Comparison of ENCODE assay signal across 8 cellular contexts in the genomic region with DNA sequence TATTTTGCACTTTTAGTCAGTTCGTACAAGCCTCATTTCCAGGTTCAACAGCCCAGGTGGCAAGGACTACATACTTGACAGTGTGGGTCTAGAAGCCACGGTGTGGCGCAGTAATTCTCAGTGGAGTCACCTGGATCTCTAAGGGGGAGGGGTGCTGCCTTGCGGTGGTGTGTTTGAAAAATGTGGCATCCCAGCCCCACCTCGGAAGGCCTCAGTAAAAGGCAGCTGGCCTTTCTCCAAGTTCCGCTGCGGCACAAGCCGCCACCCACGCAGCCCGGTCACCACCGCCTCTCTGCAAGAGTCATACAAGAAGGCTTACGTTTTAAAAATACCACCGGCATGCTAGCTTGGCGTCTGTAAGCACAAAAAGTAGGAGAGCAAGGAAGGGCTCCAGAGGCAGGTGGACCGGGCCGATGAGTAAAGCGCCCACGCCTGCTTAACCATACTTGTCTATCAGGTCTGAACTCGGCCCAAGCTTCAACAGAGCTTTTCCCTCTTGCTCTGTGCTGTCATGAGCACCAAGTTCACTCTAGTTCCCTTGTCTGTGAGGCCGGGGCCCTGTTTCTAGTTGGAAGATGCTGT. TPM values are rescaled to one million over a fixed set of nuclear protein-coding genes. Genes with fewer than 3 reads are reported as not detected.
DNase-seq lines count a peak whose midpoint lies in the region; ATAC-seq and TF ChIP-seq lines count a peak whose summit lies in the region.

No MANE protein-coding gene starts in this region.

- in situ Hi-C loops in G401 (cut with HindIII; ENCODE audit: low sequenced_read_pairs), result no loop called here

- H3K9me3 Mint-ChIP-seq in GM23338 (no peaks in the 10 kb centered on the region), activated B cell treated with CpG ODN at 0.5 μM for 24 hours (no peaks in the 10 kb centered on the region)

- TF ChIP-seq CTCF in GM23338 (conservative IDR thresholded peaks at IDR 0.05; ENCODE audit: low read depth in 2 of 2) (0 out of 4 replicates have a peak, but pooled peaks of 1 of the 2 experiments have one; percentile 12), activated B cell treated with CpG ODN at 0.5 μM for 24 hours (IDR thresholded peaks at IDR 0.05) (no peak), cardiac fibroblast (IDR thresholded peaks at IDR 0.05; ENCODE audit: low read depth, low read length) (no peak)

- no peaks in the 10 kb centered on the region for H3K27me3 ChIP-seq in GM23338 (ENCODE audit: insufficient read depth)

- peaks cover 30% of the 10 kb centered on the region for H4K20me1 ChIP-seq in GM23338 (replicated peaks; ENCODE audit: insufficient read depth)

- H3K27me3 Mint-ChIP-seq in GM23338 (ENCODE audit: insufficient read depth, low read depth, poor library complexity) (peaks cover 2% of the 10 kb centered on the region), activated B cell treated with CpG ODN at 0.5 μM for 24 hours (peaks cover 5% of the 10 kb centered on the region)

- 0 out of 2 replicates have a peak, but pooled peaks cover 4% of the 10 kb centered on the region for H3K9me2 ChIP-seq in GM23338 (ENCODE audit: insufficient read depth)

- peak overlapping the region; percentile 16; the same call in 1 of the 2 replicates for H3K27ac ChIP-seq in GM23338 (ENCODE audit: low read depth)

- peak; percentile 70 for ATAC-seq in GM23338
- ATAC-seq in activated B cell treated with CpG ODN at 0.5 μM for 24 hours (ENCODE audit: low read depth), result peak; percentile 78

- DNase-seq in G401 (ENCODE audit: low spot score) (peak; percentile 80), GM23338 (ENCODE audit: low spot score) (peak; percentile 38), LHCN-M2 (ENCODE audit: low read depth) (peak; percentile 80), activated B cell treated with CpG ODN at 0.5 μM for 24 hours (peak; percentile 40), cardiac fibroblast (ENCODE audit: low read depth in 2 of 2) (peak; percentile 86 to 90), medulla oblongata (ENCODE audit: extremely low spot score) (peak; percentile 46), midbrain (lab: John Stamatoyannopoulos, UW) (no peak)
- DNase-seq in stimulated activated CD8-positive, alpha-beta memory T cell treated with anti-CD3 and anti-CD28 coated beads, Interleukin-2, amount 100 ng/mL, for 48 hours (ENCODE audit: low read depth in 2 of 2), result peak; percentile 86 to 88

- no peaks in the 10 kb centered on the region for H3K36me3 Mint-ChIP-seq in GM23338 (ENCODE audit: low read depth)
- no peaks in the 10 kb centered on the region for H3K36me3 Mint-ChIP-seq in activated B cell treated with CpG ODN at 0.5 μM for 24 hours (ENCODE audit: low read depth)

- no peak overlapping the region for H3K4me3 ChIP-seq in GM23338
- H3K4me3 ChIP-seq in cardiac fibroblast (replicated peaks in 1 of 2; ENCODE audit: low read depth in 2 of 2, low read length in 2 of 2), result peak overlapping the region in 1 of 2 donors; percentile 5

- 0 out of 2 replicates have a peak, but pooled peaks cover 4% of the 10 kb centered on the region for H3K79me2 ChIP-seq in GM23338 (replicated peaks; ENCODE audit: insufficient read depth)

- CTCF ChIA-PET in activated B cell treated with CpG ODN at 0.5 μM for 24 hours (lab: Charles Lee), result interaction anchor here (1.1 to 1.4 kb wide), 2 partner anchors 10 to 11 kb away, joined by 3 read pairs; no protein-coding TSS in a partner anchor

- no peaks in the 10 kb centered on the region for H3F3A ChIP-seq in GM23338 (replicated peaks; ENCODE audit: low read depth)

- H3K4me1 ChIP-seq in GM23338 (ENCODE audit: insufficient read depth), result peaks cover 9% of the 10 kb centered on the region

- H2AFZ ChIP-seq in GM23338, result no peak overlapping the region

- peak overlapping the region; percentile 7; the same call in 1 of the 2 replicates for H3K27ac Mint-ChIP-seq in GM23338
- peak overlapping the region; percentile 72 for H3K27ac Mint-ChIP-seq in activated B cell treated with CpG ODN at 0.5 μM for 24 hours

- H3K4me2 ChIP-seq in GM23338, result no peak overlapping the region

- intact Hi-C loops in activated B cell treated with CpG ODN at 0.5 μM for 24 hours (cut with micrococcal nuclease), result loop anchor here (1.0 kb wide), 2 partner anchors 47 to 170 kb away; no protein-coding TSS in a partner anchor

- H3K4me1 Mint-ChIP-seq in GM23338 (peaks cover 25% of the 10 kb centered on the region), activated B cell treated with CpG ODN at 0.5 μM for 24 hours (peaks cover 41% of the 10 kb centered on the region)

- no peaks in the 10 kb centered on the region for H3K36me3 ChIP-seq in GM23338 (ENCODE audit: insufficient read depth)

- POLR2A ChIA-PET in activated B cell treated with CpG ODN at 0.5 μM for 24 hours (lab: Charles Lee), result interaction anchor here (0.6 to 1.5 kb wide), 3 partner anchors 28 to 155 kb away, joined by 3 to 4 read pairs (median 3); partner anchors contain the start of gene ACTR2

- H3K4me3 Mint-ChIP-seq in GM23338 (no peak overlapping the region), activated B cell treated with CpG ODN at 0.5 μM for 24 hours (peak overlapping the region; percentile 61)

TF ChIP-seq in GM23338, 12 proteins besides CTCF, POLR2A, EP300 and RAD21 (continues in another document):
- TF ChIP-seq STAT1 (IDR thresholded peaks at IDR 0.05; ENCODE audit: unreplicated experiment) (no peak), EZH2phosphoT487 (IDR thresholded peaks at IDR 0.05; ENCODE audit: unreplicated experiment) (no peak), CREB1 (CRISPR knock-in tag; IDR thresholded peaks at IDR 0.05; ENCODE audit: low read depth) (no peak), ZNF114 (CRISPR knock-in tag; IDR thresholded peaks at IDR 0.05) (no peak), ZNF331 (CRISPR knock-in tag; IDR thresholded peaks at IDR 0.05; ENCODE audit: low read depth) (no peak), NANOG (IDR thresholded peaks at IDR 0.05; ENCODE audit: borderline replicate concordance) (no peak), REST (IDR thresholded peaks at IDR 0.05; ENCODE audit: unreplicated experiment) (no peak), JUNB (IDR thresholded peaks at IDR 0.05; ENCODE audit: unreplicated experiment) (no peak)

RNA-seq across cellular contexts. Expression of gene SPRED2, which starts 49.5 kb away (rescaled TPM):
- total RNA-seq in G401 (2014; rRNA removed; shearing (Covaris generic)), result 4.1 and 7.5 TPM in 2 replicates
- 10.4 and 13.0 TPM in 2 replicates for total RNA-seq in GM23338 (2014; rRNA removed; shearing (Covaris generic))
- 7.2 and 8.7 TPM in 2 replicates for polyA plus RNA-seq in GM23338 (2016; fragmentation: Nextera tagmentation; extraction: Ambion mirVana)
- total RNA-seq in LHCN-M2 (2014; rRNA removed) (8.6 and 12.2 TPM in 2 replicates), activated B cell treated with CpG ODN at 0.5 μM for 24 hours (2.5 and 3.1 TPM in 2 replicates)
- 8.2 TPM for polyA plus RNA-seq in LHCN-M2 (2012)
